ENCODE assay signal across 7 cellular contexts in genomic region chr9:38694676-38695075, GRCh38.
"Had no signal": no experiment of that assay in that cellular context is flagged by ENCODE, and none has a peak within 500 bp of the region (broad histone marks: within the 10 kb centered on the region; RNA-seq: fewer than 3 reads in every experiment).

No MANE protein-coding gene starts in this region.

- DNase-seq: activated CD4-positive, alpha-beta T cell treated with anti-CD3 and anti-CD28 coated beads, Interleukin-2, amount 10 ng/mL, durations not matched to agents 7 days and 5 days; activated CD8-positive, alpha-beta memory T cell treated with anti-CD3 and anti-CD28 coated beads, Interleukin-2, amount 50 U/mL, for 48 hours; activated naive CD8-positive, alpha-beta T cell treated with anti-CD3 and anti-CD28 coated beads, Interleukin-2, amount 10 ng/mL, durations not matched to agents 7 days and 5 days; pancreas; retina; transverse colon had no signal

- ATAC-seq: pancreas; stimulated activated effector memory CD8-positive, alpha-beta T cell treated with anti-CD3 and anti-CD28 coated beads, Interleukin-12 subunit alpha, Interleukin-12 subunit beta, amount 100 ng/mL, for 72 hours had no signal
